Comparison of ENCODE assay signal across 29 cellular contexts in the genomic region with DNA sequence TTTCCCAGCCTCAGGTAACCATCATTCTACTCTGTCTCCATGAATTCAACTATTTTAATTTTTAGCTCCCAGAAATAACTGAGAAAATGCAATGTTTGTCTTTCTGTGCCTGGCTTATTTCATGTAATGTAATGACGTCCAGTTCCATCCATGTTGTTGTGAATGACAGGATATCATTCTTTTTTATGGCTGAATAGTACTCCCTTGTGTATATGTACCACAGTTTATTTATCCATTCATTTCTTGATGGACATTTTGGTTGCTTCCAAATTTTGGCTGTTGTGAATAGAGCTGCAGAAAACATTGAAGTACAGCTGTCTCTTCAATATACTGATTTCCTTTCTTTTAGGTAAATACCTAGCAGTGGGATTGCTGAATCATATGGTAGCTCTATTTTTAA. TPM values are rescaled to one million over a fixed set of nuclear protein-coding genes. Genes with fewer than 3 reads are reported as not detected.
"Had no signal": no experiment of that assay in that cellular context is flagged by ENCODE, and none has a peak within 500 bp of the region (broad histone marks: within the 10 kb centered on the region; RNA-seq: fewer than 3 reads in every experiment).

No MANE protein-coding gene starts in this region.

- FAIRE-seq: endometrium, endothelial cell of umbilical vein, frontal cortex had no signal

- H3K27ac Mint-ChIP-seq: dendritic cell treated with granulocyte-macrophage colony-stimulating factor and Interleukin-4, amounts not matched to agents 40 ng/mL and 50 ng/mL, for 4 days; effector memory CD8-positive, alpha-beta T cell; endodermal cell had no signal

- H3K9me3 ChIP-seq: colonic mucosa, esophagus muscularis mucosa had no signal

- DNase-seq: colonic mucosa; cortex of kidney; dermis blood vessel endothelial cell; dorsolateral prefrontal cortex; effector CD4-positive, alpha-beta T cell; effector CD8-positive, alpha-beta T cell; effector memory CD4-positive, alpha-beta T cell; effector memory CD8-positive, alpha-beta T cell; endodermal cell; erythroblast; esophagus squamous epithelium; foreskin fibroblast; foreskin keratinocyte; foreskin melanocyte; gastrocnemius medialis; glutamatergic neuron; head of caudate nucleus; heart left ventricle; heart right ventricle had no signal

- H3K4me3 ChIP-seq: colonic mucosa, coronary artery, dorsolateral prefrontal cortex, esophagus muscularis mucosa, esophagus squamous epithelium, gastrocnemius medialis, gastroesophageal sphincter, heart left ventricle, heart right ventricle, hepatocyte had no signal

- H3K36me3 ChIP-seq: colonic mucosa, esophagus muscularis mucosa, esophagus squamous epithelium, gastrocnemius medialis, gastroesophageal sphincter, heart left ventricle, heart right ventricle had no signal

- H3K4me3 Mint-ChIP-seq: dendritic cell treated with granulocyte-macrophage colony-stimulating factor and Interleukin-4, amounts not matched to agents 40 ng/mL and 50 ng/mL, for 4 days; effector memory CD8-positive, alpha-beta T cell; endodermal cell had no signal

- H3K4me1 Mint-ChIP-seq: endodermal cell had no signal

- ATAC-seq: effector memory CD8-positive, alpha-beta T cell; esophagus mucosa; foreskin keratinocyte; gastrocnemius medialis; gastroesophageal sphincter; heart left ventricle; heart right ventricle had no signal

- H3K27ac ChIP-seq: colonic mucosa, coronary artery, dorsolateral prefrontal cortex, epithelial cell of prostate, esophagus muscularis mucosa, esophagus squamous epithelium, foreskin keratinocyte, gastrocnemius medialis, gastroesophageal sphincter, heart left ventricle, heart right ventricle, hepatocyte had no signal

- H3K27me3 ChIP-seq: esophagus muscularis mucosa, gastrocnemius medialis, gastroesophageal sphincter, hepatocyte had no signal

- H3K4me2 ChIP-seq: hepatocyte had no signal

- H2AFZ ChIP-seq: hepatocyte had no signal

- H3K4me1 ChIP-seq: colonic mucosa, esophagus muscularis mucosa, esophagus squamous epithelium, foreskin keratinocyte, gastrocnemius medialis, gastroesophageal sphincter, heart left ventricle, heart right ventricle had no signal

RNA-seq across cellular contexts. Expression of a gene that starts 10.5 kb away (rescaled TPM):
- total RNA-seq: endothelial cell of umbilical vein had no signal
- polyA plus RNA-seq: endothelial cell of umbilical vein, foreskin keratinocyte had no signal
